In the genomic region with DNA sequence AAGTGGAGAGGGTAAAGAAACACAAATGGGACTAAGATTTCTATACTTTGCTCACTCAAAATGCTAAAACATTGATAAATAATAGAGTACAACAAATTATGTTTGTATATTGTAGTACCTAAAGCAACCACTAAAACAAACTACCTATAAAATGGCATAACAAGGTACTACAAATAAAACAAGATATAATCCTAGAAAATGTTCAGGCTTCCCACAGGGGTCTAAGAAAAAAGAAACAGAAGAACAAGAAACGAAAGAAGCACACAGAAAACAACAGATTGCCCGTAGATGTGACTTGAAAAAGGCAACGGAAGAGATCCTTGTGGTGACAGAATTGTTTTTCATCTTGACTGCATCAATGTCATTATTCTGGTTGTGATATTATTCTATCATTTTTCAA, we compare ENCODE assay signal across 16 cellular contexts.
"Had no signal": no experiment of that assay in that cellular context is flagged by ENCODE, and none has a peak within 500 bp of the region (broad histone marks: within the 10 kb centered on the region; RNA-seq: fewer than 3 reads in every experiment).

No MANE protein-coding gene starts in this region.

- H3K27me3 ChIP-seq: transverse colon had no signal

- H3K27ac Mint-ChIP-seq: activated CD4-positive, alpha-beta T cell treated with anti-CD3 and anti-CD28 coated beads, Interleukin-2, amount 10 ng/mL, durations not matched to agents 24 days and 14 days; activated naive CD8-positive, alpha-beta T cell; naive thymus-derived CD4-positive, alpha-beta T cell; WTC11 had no signal

- H3K9me3 Mint-ChIP-seq: activated CD4-positive, alpha-beta T cell treated with anti-CD3 and anti-CD28 coated beads, Interleukin-2, amount 10 ng/mL, durations not matched to agents 24 days and 14 days; WTC11 had no signal

- H3K4me1 ChIP-seq: psoas muscle, transverse colon had no signal

- H3K36me3 ChIP-seq: transverse colon had no signal

- H3K4me3 ChIP-seq: lung, psoas muscle, transverse colon had no signal

- H3K4me3 Mint-ChIP-seq: activated CD4-positive, alpha-beta T cell treated with anti-CD3 and anti-CD28 coated beads, Interleukin-2, amount 10 ng/mL, durations not matched to agents 24 days and 14 days; activated naive CD8-positive, alpha-beta T cell; naive thymus-derived CD4-positive, alpha-beta T cell; WTC11 had no signal

- H3K27me3 Mint-ChIP-seq: activated CD4-positive, alpha-beta T cell treated with anti-CD3 and anti-CD28 coated beads, Interleukin-2, amount 10 ng/mL, durations not matched to agents 24 days and 14 days; activated naive CD8-positive, alpha-beta T cell; naive thymus-derived CD4-positive, alpha-beta T cell had no signal

- H3K4me1 Mint-ChIP-seq: activated CD4-positive, alpha-beta T cell treated with anti-CD3 and anti-CD28 coated beads, Interleukin-2, amount 10 ng/mL, durations not matched to agents 24 days and 14 days; naive thymus-derived CD4-positive, alpha-beta T cell; WTC11 had no signal

- H3K27ac ChIP-seq: epithelial cell of prostate, psoas muscle, transverse colon had no signal

- DNase-seq: activated CD4-positive, alpha-beta T cell treated with anti-CD3 and anti-CD28 coated beads, Interleukin-2, amount 10 ng/mL, durations not matched to agents 24 days and 14 days; amygdala; cortex of kidney; effector CD8-positive, alpha-beta T cell; left cardiac atrium; naive thymus-derived CD4-positive, alpha-beta T cell; nucleus accumbens; psoas muscle; stimulated activated CD4-positive, alpha-beta T cell treated with anti-CD3 and anti-CD28 coated beads, Interleukin-2, amount 100 ng/mL, for 24 hours; stimulated activated naive CD4-positive, alpha-beta T cell; substantia nigra; transverse colon had no signal

- H3K36me3 Mint-ChIP-seq: activated naive CD8-positive, alpha-beta T cell; naive thymus-derived CD4-positive, alpha-beta T cell; WTC11 had no signal

- H3K9me3 ChIP-seq: psoas muscle, transverse colon had no signal
